In the genomic region with DNA sequence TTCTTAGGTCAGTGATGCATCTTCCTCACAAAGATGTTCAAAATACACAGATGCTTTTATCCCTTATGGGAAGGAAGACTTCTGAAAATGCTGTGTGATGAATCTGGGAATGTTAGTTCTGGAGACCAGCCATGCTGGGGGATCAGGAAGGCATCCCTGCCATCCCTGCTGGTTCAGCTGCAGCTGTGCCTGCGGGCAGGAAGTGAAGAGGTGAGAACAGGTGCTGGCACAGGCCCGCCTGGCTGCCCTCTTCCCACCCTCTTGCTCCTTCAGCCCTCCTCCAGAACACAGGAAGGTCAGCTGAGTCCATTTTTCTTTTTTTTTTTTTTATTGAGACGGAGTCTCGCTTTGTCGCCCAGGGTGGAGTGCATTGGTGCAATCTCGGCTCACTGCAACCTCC, we compare ENCODE assay signal across 20 cellular contexts. TPM values are rescaled to one million over a fixed set of nuclear protein-coding genes. Genes with fewer than 3 reads are reported as not detected.
DNase-seq lines count a peak whose midpoint lies in the region; ATAC-seq and TF ChIP-seq lines count a peak whose summit lies in the region.
"Had no signal": no experiment of that assay in that cellular context is flagged by ENCODE, and none has a peak within 500 bp of the region (broad histone marks: within the 10 kb centered on the region; RNA-seq: fewer than 3 reads in every experiment).

No MANE protein-coding gene starts in this region.

- no peaks in the 10 kb centered on the region for H3K27me3 ChIP-seq in skeletal muscle tissue (ENCODE audit: control insufficient read depth in 3 of 3, insufficient read depth in 3 of 3, low read length in 3 of 3)
- H3K27me3 ChIP-seq: BE2C had no signal

- H3K4me1 ChIP-seq in skeletal muscle tissue (ENCODE audit: control insufficient read depth in 3 of 3, insufficient read depth in 3 of 3, low read length in 3 of 3) = peaks cover 19 to 25% (median 23%) of the 10 kb centered on the region in 3 donors
- H3K4me1 ChIP-seq: BE2C had no signal

- DNase-seq in NCI-H2029 (lab: John Stamatoyannopoulos, UW) (peak; percentile 65), NCI-H2029 treated with DMSO at 0.1 percent for 48 hours (lab: John Stamatoyannopoulos, UW) (no peak), nephron progenitor cell (no peak), NCI-H524 treated with DMSO at 0.1 percent for 48 hours (lab: John Stamatoyannopoulos, UW) (no peak)
- DNase-seq: BE2C; CD4-positive, alpha-beta memory T cell; DMS79; H9; IMR-90; Kasumi-1; NCI-H1105 treated with DMSO at 0.1 percent for 48 hours; NCI-H1694 treated with DMSO at 0.1 percent for 48 hours; NCI-H446 treated with DMSO at 0.1 percent for 48 hours had no signal

- H3K27ac Mint-ChIP-seq in brain = peak overlapping the region in 3 of 5 experiments; percentile 51 to 87 (median 62)
- H3K27ac Mint-ChIP-seq in nephron progenitor cell = peak overlapping the region; percentile 57
- H3K27ac Mint-ChIP-seq: CD4-positive, alpha-beta memory T cell had no signal

- no peaks in the 10 kb centered on the region for H3K27me3 Mint-ChIP-seq in brain
- no peaks in the 10 kb centered on the region for H3K27me3 Mint-ChIP-seq in nephron progenitor cell (ENCODE audit: low read depth, poor library complexity)
- H3K27me3 Mint-ChIP-seq: CD4-positive, alpha-beta memory T cell had no signal

- no peaks in the 10 kb centered on the region for H3K9me3 ChIP-seq in skeletal muscle tissue (ENCODE audit: control insufficient read depth in 3 of 3, low read length in 3 of 3)
- H3K9me3 ChIP-seq: BE2C had no signal

- no peak overlapping the region for H3K4me3 Mint-ChIP-seq in brain
- no peak overlapping the region for H3K4me3 Mint-ChIP-seq in nephron progenitor cell
- H3K4me3 Mint-ChIP-seq: CD4-positive, alpha-beta memory T cell; H9 had no signal

- H3K9me3 Mint-ChIP-seq in brain = peaks cover 0 to 2% (median 0%) of the 10 kb centered on the region in 5 experiments
- no peaks in the 10 kb centered on the region for H3K9me3 Mint-ChIP-seq in nephron progenitor cell
- H3K9me3 Mint-ChIP-seq: CD4-positive, alpha-beta memory T cell; H9 had no signal

- H3K4me1 Mint-ChIP-seq in brain (peaks cover 39% of the 10 kb centered on the region), nephron progenitor cell (peaks cover 28% of the 10 kb centered on the region)

- no peaks in the 10 kb centered on the region for H3K36me3 ChIP-seq in skeletal muscle tissue (ENCODE audit: control insufficient read depth in 3 of 3, insufficient read depth in 3 of 3, low read length in 3 of 3)
- H3K36me3 ChIP-seq: BE2C had no signal

- no peak overlapping the region for H3K4me3 ChIP-seq in skeletal muscle tissue (ENCODE audit: low read length in 3 of 3)

- no peak for ATAC-seq in HG03342 (IDR thresholded peaks at IDR 0.05; ENCODE audit: unreplicated experiment)
- no peak for ATAC-seq in HG02798 (IDR thresholded peaks at IDR 0.05; ENCODE audit: poor library complexity, unreplicated experiment)
- ATAC-seq: Panc1, Right ventricle myocardium inferior had no signal

- H3K9ac ChIP-seq in skeletal muscle tissue (ENCODE audit: low read depth in 1 of 3, low read length in 3 of 3) = peak overlapping the region in 2 of 3 donors; percentile 14 to 43

- H3K36me3 Mint-ChIP-seq in brain (peaks cover 62% of the 10 kb centered on the region), nephron progenitor cell (ENCODE audit: low read depth) (peaks cover 50% of the 10 kb centered on the region)

- no peak for TF ChIP-seq CTCF in brain (conservative IDR thresholded peaks at IDR 0.05)
- TF ChIP-seq CTCF in nephron progenitor cell (IDR thresholded peaks at IDR 0.05) = no peak

- no peak overlapping the region for H3K27ac ChIP-seq in skeletal muscle tissue (ENCODE audit: low read depth, low read length)
- H3K27ac ChIP-seq: 22Rv1 had no signal

RNA-seq across cellular contexts. Expression of a gene that starts 15.2 kb away (rescaled TPM):
- polyA plus RNA-seq in brain (ENCODE audit: insufficient read depth, low read depth, low replicate concordance) = 39.2 TPM
- total RNA-seq in skeletal muscle tissue = 5.2 TPM

RNA-seq across cellular contexts. Expression of a gene that starts 38.9 kb away (rescaled TPM):
- polyA plus RNA-seq in brain (ENCODE audit: insufficient read depth, low read depth, low replicate concordance) = 7.7 TPM
- total RNA-seq in skeletal muscle tissue = 2.6 TPM

RNA-seq across cellular contexts. Expression of a gene that starts 43.6 kb away (rescaled TPM):
- polyA plus RNA-seq in brain (ENCODE audit: insufficient read depth, low read depth, low replicate concordance) = 61.3 TPM
- 21.4 TPM for total RNA-seq in skeletal muscle tissue

RNA-seq across cellular contexts. Expression of a gene that starts 58.8 kb away (rescaled TPM):
- 28.1 TPM for polyA plus RNA-seq in brain (ENCODE audit: insufficient read depth, low read depth, low replicate concordance)
- 11.0 TPM for total RNA-seq in skeletal muscle tissue
